ENCODE assay signal across 1 cellular context in the genomic region with DNA sequence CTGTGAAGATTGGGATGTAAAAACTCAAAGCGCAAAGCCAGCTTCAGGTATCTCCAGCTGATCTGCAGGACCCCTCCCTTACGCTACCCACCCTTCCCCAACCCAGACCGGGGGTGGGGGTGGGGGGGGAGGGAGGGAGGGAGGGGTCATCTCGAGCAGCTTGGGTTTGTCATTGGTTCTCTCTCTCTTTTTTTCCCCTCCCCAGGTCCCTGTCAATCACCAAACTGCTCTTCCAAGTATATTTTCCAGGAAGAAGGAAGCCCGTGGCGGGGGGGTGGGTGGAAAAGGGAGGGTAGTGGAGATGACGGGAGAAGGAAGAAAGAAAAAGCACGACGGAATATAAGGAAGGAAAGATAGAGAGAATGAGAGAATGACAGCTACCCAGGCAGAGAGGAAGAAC.
TF ChIP-seq lines count a peak whose summit lies in the region.

No MANE protein-coding gene starts in this region.

TF ChIP-seq in IMR-90, 13 proteins besides CTCF, POLR2A, EP300 and RAD21 (continued from another document):
- TF ChIP-seq, protein P1, sequence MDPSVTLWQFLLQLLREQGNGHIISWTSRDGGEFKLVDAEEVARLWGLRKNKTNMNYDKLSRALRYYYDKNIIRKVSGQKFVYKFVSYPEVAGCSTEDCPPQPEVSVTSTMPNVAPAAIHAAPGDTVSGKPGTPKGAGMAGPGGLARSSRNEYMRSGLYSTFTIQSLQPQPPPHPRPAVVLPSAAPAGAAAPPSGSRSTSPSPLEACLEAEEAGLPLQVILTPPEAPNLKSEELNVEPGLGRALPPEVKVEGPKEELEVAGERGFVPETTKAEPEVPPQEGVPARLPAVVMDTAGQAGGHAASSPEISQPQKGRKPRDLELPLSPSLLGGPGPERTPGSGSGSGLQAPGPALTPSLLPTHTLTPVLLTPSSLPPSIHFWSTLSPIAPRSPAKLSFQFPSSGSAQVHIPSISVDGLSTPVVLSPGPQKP (IDR thresholded peaks at IDR 0.05; ENCODE audit: borderline replicate concordance, low read depth, low read length), result no peak
- TF ChIP-seq NFE2L2 (IDR thresholded peaks at IDR 0.05; ENCODE audit: low read depth, low read length) (no peak), RFX5 (IDR thresholded peaks at IDR 0.05; ENCODE audit: low read depth, low read length) (no peak), MAFK (IDR thresholded peaks at IDR 0.05; ENCODE audit: low read depth, low read length) (no peak), MAZ (IDR thresholded peaks at IDR 0.05; ENCODE audit: borderline replicate concordance, low read depth, low read length) (no peak), CEBPB (IDR thresholded peaks at IDR 0.05; ENCODE audit: low read depth, low read length) (no peak), BHLHE40 (IDR thresholded peaks at IDR 0.05; ENCODE audit: low read depth, low read length) (no peak), MXI1 (IDR thresholded peaks at IDR 0.05; ENCODE audit: borderline replicate concordance, low read depth, low read length) (no peak)
